In genomic region chr3:53255360-53255774, GRCh38 we compare ENCODE assay signal across 8 cellular contexts. TPM values are rescaled to one million over a fixed set of nuclear protein-coding genes. Genes with fewer than 3 reads are reported as not detected.
DNase-seq lines count a peak whose midpoint lies in the region; ATAC-seq and TF ChIP-seq lines count a peak whose summit lies in the region.

No MANE protein-coding gene starts in this region.

- TF ChIP-seq CTCF in Peyer's patch (IDR thresholded peaks at IDR 0.05) = no peak
- TF ChIP-seq CTCF in spleen (IDR thresholded peaks at IDR 0.05 in 8 of 11, conservative IDR thresholded peaks at IDR 0.05 in 3 of 11) = no peak

- 0 to 1% (median 0%) methylated on average over 7 to 49 of the region's 49 CpGs for WGBS in spleen, 5 donors

- peak; percentile 39 for ATAC-seq in HG02759 (IDR thresholded peaks at IDR 0.05; ENCODE audit: unreplicated experiment)
- no peak for ATAC-seq in HG03469 (IDR thresholded peaks at IDR 0.05; ENCODE audit: unreplicated experiment)

- H3K9ac ChIP-seq in iPS-15b (ENCODE audit: low read depth, low read length) = peak overlapping the region; percentile 88

- H3K9me3 ChIP-seq in Peyer's patch = no peaks in the 10 kb centered on the region
- H3K9me3 ChIP-seq in iPS-15b (ENCODE audit: control insufficient read depth, insufficient read depth, low read length) = no peaks in the 10 kb centered on the region
- no peaks in the 10 kb centered on the region for H3K9me3 ChIP-seq in spleen

- H3K4me3 ChIP-seq in Peyer's patch (peak overlapping the region; percentile 73 to 98 (median 80)), iPS-15b (ENCODE audit: low read depth, low read length) (peak overlapping the region; percentile 98), spleen (peak overlapping the region; percentile 92 to 100 (median 98))

- H3K27me3 ChIP-seq in Peyer's patch (no peaks in the 10 kb centered on the region), iPS-15b (ENCODE audit: control insufficient read depth, insufficient read depth, low read length) (no peaks in the 10 kb centered on the region), spleen (replicated peaks in 1 of 7) (no peaks in the 10 kb centered on the region)

- H3K36me3 ChIP-seq in Peyer's patch (no peaks in the 10 kb centered on the region), iPS-15b (ENCODE audit: control insufficient read depth, insufficient read depth, low read length) (peaks cover 16% of the 10 kb centered on the region), spleen (no peaks in the 10 kb centered on the region)

- intact Hi-C loops in spleen (cut with DNase I; ENCODE audit: low total_unique reads) = no loop called here

- TF ChIP-seq POLR2A in Peyer's patch (IDR thresholded peaks at IDR 0.05) = no peak
- TF ChIP-seq POLR2A in spleen (IDR thresholded peaks at IDR 0.05) = no peak

- peak overlapping the region; percentile 80 to 96 (median 90) for H3K27ac ChIP-seq in Peyer's patch
- H3K27ac ChIP-seq in angular gyrus (ENCODE audit: low read depth, low read length) = peak overlapping the region; percentile 84
- H3K27ac ChIP-seq in spleen = peak overlapping the region; percentile 75 to 98 (median 94)

- H3K4me1 ChIP-seq in Peyer's patch = peaks cover 0 to 30% (median 11%) of the 10 kb centered on the region in 4 donors
- peaks cover 47% of the 10 kb centered on the region for H3K4me1 ChIP-seq in iPS-15b (ENCODE audit: control insufficient read depth, insufficient read depth, low read length)
- peaks cover 21 to 61% (median 53%) of the 10 kb centered on the region in 6 donors for H3K4me1 ChIP-seq in spleen

- DNase-seq in DMS53 (lab: John Stamatoyannopoulos, UW) = peak; percentile 61
- DNase-seq in DMS53 treated with DMSO at 0.1 percent for 48 hours (lab: John Stamatoyannopoulos, UW; ENCODE audit: unreplicated experiment) = no peak
- DNase-seq in Peyer's patch = peak in 2 of 3 donors; percentile 36 to 54
- peak; percentile 92 for DNase-seq in spleen

RNA-seq across cellular contexts. Expression of gene TKT, which starts 0.5 kb away (rescaled TPM):
- total RNA-seq in Peyer's patch = 100 to 1,000 TPM; 130 to 171 (median 145) TPM
- total RNA-seq in spleen = 100 to 1,000 TPM; 253 to 490 (median 287) TPM
- polyA plus RNA-seq in spleen = 100 to 1,000 TPM; 110 to 195 (median 137) TPM
